In genomic region chr14:63893701-63894458, GRCh38 we compare ENCODE assay signal across 9 cellular contexts. TPM values are rescaled to one million over a fixed set of nuclear protein-coding genes. Genes with fewer than 3 reads are reported as not detected.
A peak's percentile ranks its signal among the peaks of the same experiment; 100 is the strongest.
DNase-seq lines count a peak whose midpoint lies in the region; ATAC-seq, FAIRE-seq and TF ChIP-seq lines count a peak whose summit lies in the region.
"Had no signal": no experiment of that assay in that cellular context is flagged by ENCODE, and none has a peak within 500 bp of the region (broad histone marks: within the 10 kb centered on the region; RNA-seq: fewer than 3 reads in every experiment).

No MANE protein-coding gene starts in this region.

- no peaks in the 10 kb centered on the region for H4K20me1 ChIP-seq in astrocyte (ENCODE audit: insufficient read depth, low read length)

- H3K27ac ChIP-seq in astrocyte (ENCODE audit: low read depth, low read length) (no peak overlapping the region), right cardiac atrium (ENCODE audit: low read length) (no peak overlapping the region), sigmoid colon (peak overlapping the region; percentile 54 to 81 (median 73))

- no peak overlapping the region for H3K9ac ChIP-seq in astrocyte (ENCODE audit: low read length)

- H3K79me2 ChIP-seq in astrocyte (ENCODE audit: insufficient read depth, low read length): no peaks in the 10 kb centered on the region

- peak overlapping the region; percentile 60 for H3K27ac Mint-ChIP-seq in astrocyte (ENCODE audit: unreplicated experiment)
- H3K27ac Mint-ChIP-seq: activated naive CD4-positive, alpha-beta T cell treated with anti-CD3 and anti-CD28 coated beads, Interleukin-2, amount 50 U/mL, for 24 hours had no signal

- peak overlapping the region; percentile 7 for H2AFZ ChIP-seq in astrocyte (ENCODE audit: low read depth, low read length)

- H3K9me3 ChIP-seq in astrocyte (ENCODE audit: insufficient read depth, low read depth, low read length) (no peaks in the 10 kb centered on the region), right cardiac atrium (ENCODE audit: control insufficient read depth, low read length) (no peaks in the 10 kb centered on the region), sigmoid colon (no peaks in the 10 kb centered on the region)

- H3K27me3 Mint-ChIP-seq in astrocyte (ENCODE audit: low read depth, unreplicated experiment): no peaks in the 10 kb centered on the region
- H3K27me3 Mint-ChIP-seq: activated naive CD4-positive, alpha-beta T cell treated with anti-CD3 and anti-CD28 coated beads, Interleukin-2, amount 50 U/mL, for 24 hours had no signal

- H3K36me3 ChIP-seq in astrocyte (ENCODE audit: insufficient read depth, low read length): no peaks in the 10 kb centered on the region
- H3K36me3 ChIP-seq in sigmoid colon: no peaks in the 10 kb centered on the region

- H3K4me3 ChIP-seq in astrocyte (ENCODE audit: insufficient read depth, low read depth, low read length) (no peak overlapping the region), right cardiac atrium (ENCODE audit: low read length) (no peak overlapping the region), sigmoid colon (no peak overlapping the region)

- H3K27me3 ChIP-seq in astrocyte (ENCODE audit: insufficient read depth, low read length): no peaks in the 10 kb centered on the region
- no peaks in the 10 kb centered on the region for H3K27me3 ChIP-seq in right cardiac atrium (ENCODE audit: control insufficient read depth, insufficient read depth)
- H3K27me3 ChIP-seq in sigmoid colon: no peaks in the 10 kb centered on the region

- TF ChIP-seq POLR2A in sigmoid colon (IDR thresholded peaks at IDR 0.05): no peak

- H3K4me3 Mint-ChIP-seq in astrocyte (ENCODE audit: unreplicated experiment): no peak overlapping the region
- H3K4me3 Mint-ChIP-seq: activated naive CD4-positive, alpha-beta T cell treated with anti-CD3 and anti-CD28 coated beads, Interleukin-2, amount 50 U/mL, for 24 hours had no signal

- H3K4me1 Mint-ChIP-seq in astrocyte (ENCODE audit: low read depth, unreplicated experiment): peaks cover 44% of the 10 kb centered on the region

- peak overlapping the region; percentile 45 for H3K4me2 ChIP-seq in astrocyte (ENCODE audit: low read length)

- WGBS in right cardiac atrium: 28% methylated on average over 5 of the region's 5 CpGs
- WGBS in sigmoid colon, 2 donors: 57 to 66% methylated on average over 5 of the region's 5 CpGs

- no peaks in the 10 kb centered on the region for H3K36me3 Mint-ChIP-seq in astrocyte (ENCODE audit: low read depth, unreplicated experiment)

- DNase-seq in GM03348 (ENCODE audit: low spot score): peak; percentile 70
- DNase-seq in astrocyte (ENCODE audit: low read depth): peak; percentile 94
- DNase-seq in right cardiac atrium: peak; percentile 74 to 79 (median 75)
- peak; percentile 86 for DNase-seq in sigmoid colon
- DNase-seq in NCI-H2029 treated with DMSO at 0.1 percent for 48 hours (lab: John Stamatoyannopoulos, UW): no peak
- no peak for DNase-seq in NCI-H1436 (lab: John Stamatoyannopoulos, UW)
- no peak for DNase-seq in frontal cortex (ENCODE audit: low spot score in 2 of 2)

- intact Hi-C loops in right cardiac atrium (cut with DNase I): no loop called here
- intact Hi-C loops in sigmoid colon (cut with DNase I): loop anchor here (5.0 kb wide), 1 partner anchor 42 kb away; the partner anchor contains the start of gene SYNE2

- TF ChIP-seq CTCF in astrocyte (IDR thresholded peaks at IDR 0.05; ENCODE audit: insufficient read depth, low read depth, low read length) (no peak), sigmoid colon (IDR thresholded peaks at IDR 0.05) (no peak)

- TF ChIP-seq EP300 in sigmoid colon (IDR thresholded peaks at IDR 0.05): peak in 1 of 4 donors; percentile 23

- FAIRE-seq in astrocyte (lab: Jason Lieb, UNC) (peak; percentile 17), frontal cortex (lab: Jason Lieb, UNC) (no peak)

- H3K4me1 ChIP-seq in astrocyte (ENCODE audit: insufficient read depth, low read length): peaks cover 31% of the 10 kb centered on the region
- H3K4me1 ChIP-seq in right cardiac atrium (ENCODE audit: control insufficient read depth, insufficient read depth, low read length): peaks cover 13% of the 10 kb centered on the region
- H3K4me1 ChIP-seq in sigmoid colon: peaks cover 0 to 64% (median 51%) of the 10 kb centered on the region in 4 donors

- H3K9me3 Mint-ChIP-seq in astrocyte (ENCODE audit: unreplicated experiment): no peaks in the 10 kb centered on the region
- H3K9me3 Mint-ChIP-seq: activated naive CD4-positive, alpha-beta T cell treated with anti-CD3 and anti-CD28 coated beads, Interleukin-2, amount 50 U/mL, for 24 hours had no signal

- ATAC-seq in right cardiac atrium (peak; percentile 84), GM19324 (IDR thresholded peaks at IDR 0.05; ENCODE audit: low FRiP score, unreplicated experiment) (no peak)

RNA-seq across cellular contexts. Expression of gene SYNE2, which starts 41.1 kb away (rescaled TPM):
- 5.1 and 5.7 TPM in 2 replicates for total RNA-seq in astrocyte
- total RNA-seq in right cardiac atrium: 100 to 1,000 TPM in 3 of 4 donors, 10 to 100 TPM in 1; 83.7 to 229 (median 157) TPM
- polyA plus RNA-seq in right cardiac atrium: 189 TPM
- total RNA-seq in sigmoid colon: 10 to 100 TPM; 40.7 to 70.6 (median 56.2) TPM
- 10 to 100 TPM; 25.8 to 66.9 (median 45.1) TPM for polyA plus RNA-seq in sigmoid colon
- total RNA-seq in frontal cortex: 109 TPM

Comparison
In these comparisons a context has a peak if more than half of its experiments do, and no peak if none do; other contexts are left out.
1. DNase-seq: peak in GM03348 (single experiment), astrocyte (single experiment), right cardiac atrium (3 of 3) and sigmoid colon (single experiment); none in NCI-H2029 treated with DMSO at 0.1 percent for 48 hours (single experiment), NCI-H1436 (single experiment) and frontal cortex (0 of 2).
2. H3K27ac ChIP-seq: peak in sigmoid colon (4 of 4); none in astrocyte (single experiment) and right cardiac atrium (single experiment).